ENCODE assay signal across 8 cellular contexts in the genomic region with DNA sequence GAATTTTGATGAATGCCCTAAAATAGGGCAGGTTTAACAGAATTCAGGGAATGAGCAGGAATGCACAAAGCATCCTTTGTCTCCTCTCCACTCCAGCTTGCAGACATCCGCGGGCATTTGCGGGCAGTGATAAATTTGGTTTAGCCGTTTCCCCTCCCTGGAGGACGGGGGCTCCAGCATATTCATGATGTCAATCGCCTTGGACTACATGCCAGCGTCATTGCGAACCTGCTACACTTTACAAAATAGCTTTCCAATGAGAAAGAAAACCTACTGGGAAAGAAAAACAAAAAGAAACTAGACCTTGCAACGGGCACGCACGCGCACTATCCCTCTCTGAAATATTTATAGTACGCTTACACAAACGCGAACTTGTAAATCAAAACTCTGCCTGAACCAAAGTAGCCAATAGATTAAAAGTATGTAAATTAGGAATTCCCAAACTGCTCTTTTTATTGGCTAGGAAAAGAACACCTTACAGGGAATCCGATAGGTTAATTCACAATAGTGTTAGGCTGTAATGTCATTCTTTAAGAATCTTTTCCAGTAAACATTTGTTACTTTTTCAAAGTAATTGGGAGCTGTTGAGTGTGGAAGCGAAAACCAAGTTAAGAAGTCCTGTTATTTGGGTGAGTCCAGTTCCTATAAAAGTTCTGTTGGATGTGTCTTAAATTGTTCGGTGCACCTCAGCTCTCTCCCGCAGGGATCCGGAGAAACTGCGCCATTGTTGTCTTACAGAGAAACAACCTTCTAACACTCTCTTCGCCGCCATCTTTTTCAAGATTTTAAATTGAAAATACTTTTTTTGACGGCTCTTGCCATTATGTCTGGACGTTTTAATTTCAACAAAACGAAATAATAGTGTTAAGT.
DNase-seq lines count a peak whose midpoint lies in the region; ATAC-seq and TF ChIP-seq lines count a peak whose summit lies in the region.

No MANE protein-coding gene starts in this region.

- peak overlapping the region; percentile 95 for H3K27ac ChIP-seq in hepatocyte

- H3K36me3 ChIP-seq in hepatocyte (replicated peaks; ENCODE audit: insufficient read depth, low read depth) = no peaks in the 10 kb centered on the region

- H3K9me2 ChIP-seq in hepatocyte (replicated peaks; ENCODE audit: insufficient read depth) = no peaks in the 10 kb centered on the region

- peak overlapping the region; percentile 16 for H2AFZ ChIP-seq in hepatocyte

- peak overlapping the region; percentile 76 for H3K4me2 ChIP-seq in hepatocyte

- ATAC-seq in GM21723 (IDR thresholded peaks at IDR 0.05; ENCODE audit: unreplicated experiment) = peak; percentile 70
- ATAC-seq in sciatic nerve = peak; percentile 88

- H3K4me1 ChIP-seq in hepatocyte (ENCODE audit: insufficient read depth) = peaks cover 24% of the 10 kb centered on the region

- intact Hi-C loops in sciatic nerve (cut with DNase I) = no loop called here

- H3K4me3 ChIP-seq in astrocyte of the spinal cord (ENCODE audit: low read depth, low read length) = peak overlapping the region; percentile 67
- H3K4me3 ChIP-seq in hepatocyte = peak overlapping the region; percentile 14

- TF ChIP-seq CTCF in astrocyte of the spinal cord (IDR thresholded peaks at IDR 0.05; ENCODE audit: low read depth, low read length) (no peak), hepatocyte (IDR thresholded peaks at IDR 0.05; ENCODE audit: poor library complexity) (no peak)

- H3K27me3 ChIP-seq in hepatocyte = no peaks in the 10 kb centered on the region

- 1% methylated on average over 26 of the region's 26 CpGs for WGBS in hepatocyte (ENCODE audit: low lambda C conversion rate, missing lambda C conversion rate)

- H3K9me3 ChIP-seq in hepatocyte (ENCODE audit: low read depth) = no peaks in the 10 kb centered on the region

- in situ Hi-C loops in astrocyte of the spinal cord (cut with HindIII; ENCODE audit: low sequenced_read_pairs) = no loop called here

- H3K79me2 ChIP-seq in hepatocyte = peaks cover 22% of the 10 kb centered on the region

- H4K20me1 ChIP-seq in hepatocyte (ENCODE audit: insufficient read depth, poor library complexity, severe bottlenecking) = no peaks in the 10 kb centered on the region

- peak; percentile 85 for DNase-seq in Daoy (ENCODE audit: low read depth)
- DNase-seq in Kasumi-1 (lab: John Stamatoyannopoulos, UW) = peak; percentile 92
- peak; percentile 87 for DNase-seq in SK-N-DZ (ENCODE audit: low spot score)
- DNase-seq in astrocyte of the spinal cord (ENCODE audit: low read depth, low spot score) = peak; percentile 98
- peak; percentile 93 for DNase-seq in hepatocyte (ENCODE audit: low spot score)
- DNase-seq in sciatic nerve (ENCODE audit: low spot score) = no peak
- DNase-seq in HuH-7.5 (ENCODE audit: low spot score) = no peak

Comparison
In these comparisons a context has a peak if more than half of its experiments do, and no peak if none do; other contexts are left out.
1. DNase-seq: peak in Daoy (single experiment), Kasumi-1 (2 of 2), SK-N-DZ (single experiment), astrocyte of the spinal cord (single experiment) and hepatocyte (single experiment); none in sciatic nerve (single experiment) and HuH-7.5 (single experiment).